In the genomic region with DNA sequence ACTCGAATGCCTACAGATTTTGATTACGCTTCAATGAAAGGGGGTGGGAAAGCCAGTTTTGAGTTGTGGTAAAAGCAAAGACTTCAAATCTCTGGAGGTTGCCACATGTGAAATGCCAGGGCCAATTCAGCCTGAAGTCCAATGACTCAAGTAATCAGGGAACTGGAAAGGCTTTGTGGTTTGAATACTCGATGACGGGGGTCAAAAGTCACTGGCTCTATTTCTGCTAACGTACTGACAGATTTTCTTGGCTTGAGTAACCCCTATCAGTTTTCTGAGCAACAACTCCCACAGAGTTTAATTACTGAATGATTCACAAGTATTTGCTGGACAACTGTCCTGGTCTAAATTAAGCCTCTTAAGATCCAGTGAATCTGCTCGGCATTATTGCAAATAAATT, we compare ENCODE assay signal across 11 cellular contexts.
A peak's percentile ranks its signal among the peaks of the same experiment; 100 is the strongest.
DNase-seq lines count a peak whose midpoint lies in the region; ATAC-seq and TF ChIP-seq lines count a peak whose summit lies in the region.
"Had no signal": no experiment of that assay in that cellular context is flagged by ENCODE, and none has a peak within 500 bp of the region (broad histone marks: within the 10 kb centered on the region; RNA-seq: fewer than 3 reads in every experiment).

No MANE protein-coding gene starts in this region.

- H3K27me3 ChIP-seq in MG63, result no peaks in the 10 kb centered on the region
- H3K27me3 ChIP-seq: transverse colon had no signal

- DNase-seq in AG20443 (ENCODE audit: low spot score), result peak; percentile 81
- DNase-seq in MG63, result peak; percentile 91
- no peak for DNase-seq in chondrocyte (ENCODE audit: low spot score)
- peak; percentile 58 for DNase-seq in mucosa of gallbladder (ENCODE audit: low spot score)
- no peak for DNase-seq in NCI-H345 treated with DMSO at 0.1 percent for 48 hours (lab: John Stamatoyannopoulos, UW; ENCODE audit: unreplicated experiment)
- DNase-seq in activated CD4-positive, alpha-beta T cell treated with anti-CD3 and anti-CD28 coated beads, Interleukin-2, amount 50 U/mL, for 1 hour, result no peak
- no peak for DNase-seq in RPMI8226
- DNase-seq: activated naive CD8-positive, alpha-beta T cell treated with anti-CD3 and anti-CD28 coated beads for 36 hours; NCI-H1694 treated with DMSO at 0.1 percent for 48 hours; transverse colon had no signal

- H3K36me3 Mint-ChIP-seq in chondrocyte (ENCODE audit: low read depth), result peaks cover 3% of the 10 kb centered on the region
- H3K36me3 Mint-ChIP-seq: activated naive CD8-positive, alpha-beta T cell treated with anti-CD3 and anti-CD28 coated beads for 36 hours had no signal

- H3K9me3 ChIP-seq in MG63, result no peaks in the 10 kb centered on the region
- H3K9me3 ChIP-seq: transverse colon had no signal

- peaks cover 58% of the 10 kb centered on the region for H3K4me1 Mint-ChIP-seq in chondrocyte (ENCODE audit: low read depth)
- H3K4me1 Mint-ChIP-seq: activated naive CD8-positive, alpha-beta T cell treated with anti-CD3 and anti-CD28 coated beads for 36 hours had no signal

- no peak for ATAC-seq in GM18520 (IDR thresholded peaks at IDR 0.05; ENCODE audit: unreplicated experiment)

- no peak overlapping the region for H3K4me3 Mint-ChIP-seq in chondrocyte (ENCODE audit: unreplicated experiment)
- H3K4me3 Mint-ChIP-seq: activated naive CD8-positive, alpha-beta T cell treated with anti-CD3 and anti-CD28 coated beads for 36 hours had no signal

- peaks cover 39% of the 10 kb centered on the region for H3K36me3 ChIP-seq in MG63

- no peak for TF ChIP-seq CTCF in chondrocyte (IDR thresholded peaks at IDR 0.05)

- no peak overlapping the region for H3K4me3 ChIP-seq in MG63
- H3K4me3 ChIP-seq: transverse colon had no signal

- H3K27ac Mint-ChIP-seq in chondrocyte (ENCODE audit: unreplicated experiment), result peak overlapping the region; percentile 70
- H3K27ac Mint-ChIP-seq: activated naive CD8-positive, alpha-beta T cell treated with anti-CD3 and anti-CD28 coated beads for 36 hours had no signal

- H3K27me3 Mint-ChIP-seq in chondrocyte (ENCODE audit: low read depth), result no peaks in the 10 kb centered on the region
- H3K27me3 Mint-ChIP-seq: activated naive CD8-positive, alpha-beta T cell treated with anti-CD3 and anti-CD28 coated beads for 36 hours had no signal

- H3K9me3 Mint-ChIP-seq in chondrocyte (ENCODE audit: low read depth), result no peaks in the 10 kb centered on the region
- H3K9me3 Mint-ChIP-seq: activated naive CD8-positive, alpha-beta T cell treated with anti-CD3 and anti-CD28 coated beads for 36 hours had no signal

Comparison
In these comparisons a context has a peak if more than half of its experiments do, and no peak if none do; other contexts are left out.
1. DNase-seq: peak in AG20443 (single experiment), MG63 (single experiment) and mucosa of gallbladder (single experiment); none in chondrocyte (single experiment), NCI-H345 treated with DMSO at 0.1 percent for 48 hours (single experiment), activated CD4-positive, alpha-beta T cell treated with anti-CD3 and anti-CD28 coated beads, Interleukin-2, amount 50 U/mL, for 1 hour (single experiment) and RPMI8226 (single experiment).